Comparison of ENCODE assay signal across 2 cellular contexts in the genomic region with DNA sequence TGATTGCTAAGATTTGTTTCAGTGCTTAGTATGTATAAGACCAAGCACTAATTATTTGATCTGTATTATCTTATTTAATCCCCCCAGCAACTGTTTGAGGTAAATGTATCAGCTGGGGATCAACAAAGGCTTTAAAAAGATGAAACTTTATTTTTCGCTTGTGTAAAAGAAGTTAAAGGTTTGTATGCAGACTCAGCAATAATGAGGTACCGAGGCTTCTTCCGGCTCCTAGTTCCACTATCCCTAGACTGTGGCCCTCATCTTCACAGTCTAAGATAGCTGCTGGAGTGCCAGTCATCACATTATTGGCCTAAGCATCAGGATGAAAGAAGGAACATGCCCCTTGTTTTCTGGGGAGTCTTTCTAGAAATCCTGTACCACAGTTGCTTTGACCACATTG.
TF ChIP-seq lines count a peak whose summit lies in the region.

No MANE protein-coding gene starts in this region.

TF ChIP-seq in HepG2, 621 proteins besides CTCF, POLR2A, EP300 and RAD21:
- TF ChIP-seq ADNP (CRISPR knock-in tag; IDR thresholded peaks at IDR 0.05): no peak
- peak; percentile 31 to 56; a peak in 2 of 4 replicates for TF ChIP-seq MAFK (conservative IDR thresholded peaks at IDR 0.05 in 1 of 2, IDR thresholded peaks at IDR 0.05 in 1 of 2; ENCODE audit: low read length in 2 of 2)
- TF ChIP-seq SRSF4 (IDR thresholded peaks at IDR 0.05; ENCODE audit: low read depth, low read length, poor library complexity, severe bottlenecking): no peak
- no peak for TF ChIP-seq PRPF4 (IDR thresholded peaks at IDR 0.05; ENCODE audit: low read depth, low read length, poor library complexity, severe bottlenecking)
- TF ChIP-seq POLR2AphosphoS2 (IDR thresholded peaks at IDR 0.05; ENCODE audit: low read depth, low read length): no peak
TF ChIP-seq in HepG2: peak in this region for 1.

TF ChIP-seq in IMR-90, 13 proteins besides CTCF, POLR2A, EP300 and RAD21:
- TF ChIP-seq, protein P1, sequence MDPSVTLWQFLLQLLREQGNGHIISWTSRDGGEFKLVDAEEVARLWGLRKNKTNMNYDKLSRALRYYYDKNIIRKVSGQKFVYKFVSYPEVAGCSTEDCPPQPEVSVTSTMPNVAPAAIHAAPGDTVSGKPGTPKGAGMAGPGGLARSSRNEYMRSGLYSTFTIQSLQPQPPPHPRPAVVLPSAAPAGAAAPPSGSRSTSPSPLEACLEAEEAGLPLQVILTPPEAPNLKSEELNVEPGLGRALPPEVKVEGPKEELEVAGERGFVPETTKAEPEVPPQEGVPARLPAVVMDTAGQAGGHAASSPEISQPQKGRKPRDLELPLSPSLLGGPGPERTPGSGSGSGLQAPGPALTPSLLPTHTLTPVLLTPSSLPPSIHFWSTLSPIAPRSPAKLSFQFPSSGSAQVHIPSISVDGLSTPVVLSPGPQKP (IDR thresholded peaks at IDR 0.05; ENCODE audit: borderline replicate concordance, low read depth, low read length): no peak
- peak; percentile 62 for TF ChIP-seq MAFK (IDR thresholded peaks at IDR 0.05; ENCODE audit: low read depth, low read length)
